Comparison of ENCODE assay signal across 12 cellular contexts in genomic region chr21:39014751-39015150, GRCh38.
DNase-seq lines count a peak whose midpoint lies in the region; TF ChIP-seq lines count a peak whose summit lies in the region.
"Had no signal": no experiment of that assay in that cellular context is flagged by ENCODE, and none has a peak within 500 bp of the region (broad histone marks: within the 10 kb centered on the region; RNA-seq: fewer than 3 reads in every experiment).

No MANE protein-coding gene starts in this region.

- intact Hi-C loops in ascending aorta (cut with DNase I) = no loop called here

- H3K27ac ChIP-seq in ascending aorta = peak overlapping the region; percentile 44 to 51
- H3K27ac ChIP-seq: C4-2B had no signal

- TF ChIP-seq CTCF in AG04449 (IDR thresholded peaks at IDR 0.05; ENCODE audit: insufficient read depth, low read length, missing control alignments) (no peak), ascending aorta (IDR thresholded peaks at IDR 0.05) (peak in 1 of 3 experiments; percentile 2)

- H3K4me1 ChIP-seq in ascending aorta = peaks cover 3 to 13% of the 10 kb centered on the region in 2 donors

- H3K9me3 ChIP-seq in ascending aorta = no peaks in the 10 kb centered on the region

- DNase-seq in AG04449 (ENCODE audit: low read depth, low spot score) = peak; percentile 89
- peak; percentile 93 for DNase-seq in HT1080 (ENCODE audit: low read depth)
- DNase-seq in ascending aorta (ENCODE audit: low spot score in 2 of 2) = no peak
- peak; percentile 40 for DNase-seq in kidney glomerular epithelial cell (lab: John Stamatoyannopoulos, UW)
- no peak for DNase-seq in medulla oblongata (ENCODE audit: extremely low spot score)
- DNase-seq in DMS153 (lab: John Stamatoyannopoulos, UW) = no peak
- DNase-seq in DMS53 (lab: John Stamatoyannopoulos, UW) = no peak
- no peak for DNase-seq in DMS79 (lab: John Stamatoyannopoulos, UW)
- DNase-seq: left colon; stimulated activated naive CD4-positive, alpha-beta T cell had no signal

- no peaks in the 10 kb centered on the region for H3K27me3 ChIP-seq in ascending aorta

- POLR2A ChIA-PET in AG04449 (lab: Yijun Ruan, JAX) = no interaction called here

- H3K36me3 ChIP-seq in ascending aorta = no peaks in the 10 kb centered on the region

- no peak overlapping the region for H3K4me3 ChIP-seq in AG04449 (ENCODE audit: low read depth, low read length)
- no peak overlapping the region for H3K4me3 ChIP-seq in ascending aorta
- H3K4me3 ChIP-seq: skin epidermis had no signal

- CTCF ChIA-PET in AG04449 (lab: Yijun Ruan, JAX) = no interaction called here

Comparison
In these comparisons a context has a peak if more than half of its experiments do, and no peak if none do; other contexts are left out.
1. DNase-seq: peak in AG04449 (single experiment), HT1080 (single experiment) and kidney glomerular epithelial cell (single experiment); none in ascending aorta (0 of 2), medulla oblongata (single experiment), DMS153 (single experiment), DMS53 (single experiment) and DMS79 (single experiment).